Comparison of ENCODE assay signal across 8 cellular contexts in the genomic region with DNA sequence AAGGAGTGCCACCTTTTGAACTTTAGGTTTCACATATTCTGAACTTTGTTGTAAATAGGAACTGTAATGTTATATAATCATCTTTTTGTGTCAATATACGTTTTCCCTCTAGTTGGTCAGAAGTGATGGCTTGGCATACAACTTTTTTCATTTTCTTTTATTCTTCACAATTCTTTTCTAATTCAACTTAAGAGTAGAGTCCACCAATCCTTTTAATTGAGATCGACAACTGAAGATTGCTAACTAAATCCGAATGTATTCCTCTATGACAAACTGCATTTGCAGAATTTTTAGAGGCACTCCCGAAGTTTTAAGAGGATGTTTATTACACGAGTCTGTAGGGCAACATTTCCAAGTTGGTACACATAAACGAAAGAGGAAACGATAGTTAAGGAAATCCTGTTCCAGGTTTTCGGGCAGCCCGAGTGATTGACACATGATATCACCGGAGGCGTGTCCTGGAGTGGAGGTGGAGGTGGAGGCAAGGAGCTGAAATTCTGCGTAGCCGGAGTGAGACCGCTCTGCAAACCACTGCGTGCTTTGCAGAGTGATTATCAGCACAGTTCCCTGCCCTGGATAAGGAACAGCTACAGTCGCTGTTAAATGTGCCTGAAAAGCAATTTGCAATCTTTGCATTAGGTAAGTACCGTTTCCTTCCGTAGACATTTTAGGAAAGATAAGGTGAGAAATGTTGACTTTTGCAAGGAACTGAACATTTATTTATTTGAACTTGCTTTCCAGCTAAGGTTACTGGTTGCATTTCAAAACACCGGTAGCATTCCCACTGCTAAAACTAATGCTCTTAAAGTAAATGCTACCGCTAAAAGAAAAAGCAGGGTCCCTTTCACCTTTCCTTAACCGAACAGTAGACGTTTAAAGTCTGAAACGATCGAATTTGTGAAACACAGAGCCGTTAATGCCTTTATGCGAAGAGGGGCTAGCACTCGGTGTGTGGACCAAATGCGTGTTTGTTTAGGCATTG. TPM values are rescaled to one million over a fixed set of nuclear protein-coding genes. Genes with fewer than 3 reads are reported as not detected.
A peak's percentile ranks its signal among the peaks of the same experiment; 100 is the strongest.
DNase-seq lines count a peak whose midpoint lies in the region; ATAC-seq and TF ChIP-seq lines count a peak whose summit lies in the region.

Gene SPRY1, plus strand, starts transcription at position 502 of the 982 bp plus-strand sequence. CDS start 4,797 bp downstream, outside the sequence.

- DNase-seq in GM03348 (ENCODE audit: low spot score): peak; percentile 79
- DNase-seq in NCI-H1092 (lab: John Stamatoyannopoulos, UW): peak; percentile 92
- DNase-seq in activated naive CD4-positive, alpha-beta T cell treated with anti-CD3 and anti-CD28 coated beads, Interleukin-2, amount 50 U/mL, for 72 hours (ENCODE audit: low spot score in 2 of 2): peak; percentile 62 to 70
- DNase-seq in glomerular endothelial cell (ENCODE audit: extremely low read depth, low read depth, low spot score): peak; percentile 83
- peak; percentile 75 for DNase-seq in non-pigmented ciliary epithelial cell (ENCODE audit: low read depth)

- H3K27ac Mint-ChIP-seq in activated naive CD4-positive, alpha-beta T cell treated with anti-CD3 and anti-CD28 coated beads, Interleukin-2, amount 50 U/mL, for 72 hours: peak within 1 kb of the TSS; percentile 9 to 86

- ATAC-seq in HG02571 (IDR thresholded peaks at IDR 0.05; ENCODE audit: unreplicated experiment): peak; percentile 43
- ATAC-seq in SK-N-SH treated with all-trans-retinoic acid at 6 μM for 48 hours: peak; percentile 77
- peak; percentile 39 to 65 for ATAC-seq in activated naive CD4-positive, alpha-beta T cell treated with anti-CD3 and anti-CD28 coated beads, Interleukin-2, amount 50 U/mL, for 72 hours

- peak within 1 kb of the TSS; percentile 34 for H3K27ac ChIP-seq in temporal lobe (ENCODE audit: low read depth, low read length)

- no peaks in the 10 kb centered on the region for H3K9me3 Mint-ChIP-seq in activated naive CD4-positive, alpha-beta T cell treated with anti-CD3 and anti-CD28 coated beads, Interleukin-2, amount 50 U/mL, for 72 hours

- peaks cover 15 to 36% of the 10 kb centered on the region in 2 donors for H3K36me3 Mint-ChIP-seq in activated naive CD4-positive, alpha-beta T cell treated with anti-CD3 and anti-CD28 coated beads, Interleukin-2, amount 50 U/mL, for 72 hours

TF ChIP-seq in SK-N-SH treated with all-trans-retinoic acid at 6 μM for 48 hours, 23 proteins besides CTCF, POLR2A, EP300 and RAD21:
- TF ChIP-seq SNAI2 (CRISPR knock-in tag; IDR thresholded peaks at IDR 0.05) (no peak), ZFP30 (CRISPR knock-in tag; IDR thresholded peaks at IDR 0.05) (no peak), RARB (CRISPR knock-in tag; IDR thresholded peaks at IDR 0.05) (no peak)

RNA-seq across cellular contexts. Expression of gene SPRY1, which starts in this region (rescaled TPM):
- total RNA-seq in activated naive CD4-positive, alpha-beta T cell treated with anti-CD3 and anti-CD28 coated beads, Interleukin-2, amount 50 U/mL, for 72 hours: 10 to 100 TPM; 22.8 to 34.3 TPM
- total RNA-seq in glomerular endothelial cell: 22.0 and 87.3 TPM in 2 replicates
- total RNA-seq in temporal lobe: 16.0 TPM

Comparison
In these comparisons a context has a peak if more than half of its experiments do, and no peak if none do; other contexts are left out.
1. Peak in every context shown above with its lines: DNase-seq, ATAC-seq and H3K27ac ChIP-seq.